Comparison of ENCODE assay signal across 1 cellular context in genomic region chr17:71203953-71204352, GRCh38.
TF ChIP-seq lines count a peak whose summit lies in the region.

No MANE protein-coding gene starts in this region.

TF ChIP-seq in IMR-90, 13 proteins besides CTCF, POLR2A, EP300 and RAD21 (continued from another document):
- TF ChIP-seq MXI1 (IDR thresholded peaks at IDR 0.05; ENCODE audit: borderline replicate concordance, low read depth, low read length) (no peak), MAFK (IDR thresholded peaks at IDR 0.05; ENCODE audit: low read depth, low read length) (no peak), NFE2L2 (IDR thresholded peaks at IDR 0.05; ENCODE audit: low read depth, low read length) (no peak), BHLHE40 (IDR thresholded peaks at IDR 0.05; ENCODE audit: low read depth, low read length) (no peak), CHD1 (IDR thresholded peaks at IDR 0.05; ENCODE audit: low read depth, low read length) (no peak), RCOR1 (IDR thresholded peaks at IDR 0.05; ENCODE audit: insufficient replicate concordance, low read length) (no peak), USF2 (IDR thresholded peaks at IDR 0.05; ENCODE audit: low read depth, low read length) (no peak), SMC3 (IDR thresholded peaks at IDR 0.05; ENCODE audit: low read depth, low read length) (no peak), CEBPB (IDR thresholded peaks at IDR 0.05; ENCODE audit: low read depth, low read length) (no peak), FOS (IDR thresholded peaks at IDR 0.05; ENCODE audit: low read depth, low read length) (no peak)
